ENCODE assay signal across 13 cellular contexts in genomic region chr17:21058098-21058893, GRCh38. TPM values are rescaled to one million over a fixed set of nuclear protein-coding genes. Genes with fewer than 3 reads are reported as not detected.
DNase-seq lines count a peak whose midpoint lies in the region; ATAC-seq, FAIRE-seq and TF ChIP-seq lines count a peak whose summit lies in the region.
"Had no signal": no experiment of that assay in that cellular context is flagged by ENCODE, and none has a peak within 500 bp of the region (broad histone marks: within the 10 kb centered on the region; RNA-seq: fewer than 3 reads in every experiment).

No MANE protein-coding gene starts in this region.

- no peak for TF ChIP-seq EP300 in transverse colon (IDR thresholded peaks at IDR 0.05; ENCODE audit: low read depth)

- no peak overlapping the region for H3K9ac ChIP-seq in astrocyte (ENCODE audit: low read length)
- H3K9ac ChIP-seq: neural progenitor cell had no signal

- H3K9me3 Mint-ChIP-seq in HFFc6, result no peaks in the 10 kb centered on the region
- no peaks in the 10 kb centered on the region for H3K9me3 Mint-ChIP-seq in astrocyte (ENCODE audit: unreplicated experiment)
- H3K9me3 Mint-ChIP-seq: stimulated activated naive B cell treated with anti-CD40 and anti-IgM and Interleukin-4, amounts not matched to agents 10 μg/mL and 1 μg/mL and 100 μg/mL, for 72 hours had no signal

- H2AFZ ChIP-seq in astrocyte (ENCODE audit: low read depth, low read length), result no peak overlapping the region
- H2AFZ ChIP-seq: neural progenitor cell had no signal

- TF ChIP-seq CTCF in BE2C (IDR thresholded peaks at IDR 0.05; ENCODE audit: low read depth, low read length) (no peak), HFFc6 (IDR thresholded peaks at IDR 0.05) (peak; percentile 35; the same call in 1 of the 2 replicates), astrocyte (IDR thresholded peaks at IDR 0.05; ENCODE audit: insufficient read depth, low read depth, low read length) (no peak), transverse colon (IDR thresholded peaks at IDR 0.05) (no peak), prostate gland (IDR thresholded peaks at IDR 0.05) (no peak)

- H3K79me2 ChIP-seq in astrocyte (ENCODE audit: insufficient read depth, low read length), result no peaks in the 10 kb centered on the region

- H3K4me2 ChIP-seq in astrocyte (ENCODE audit: low read length), result no peak overlapping the region
- H3K4me2 ChIP-seq: neural progenitor cell had no signal

- H3K27ac Mint-ChIP-seq in HFFc6 (no peak overlapping the region), astrocyte (ENCODE audit: unreplicated experiment) (peak overlapping the region; percentile 58)
- H3K27ac Mint-ChIP-seq: neural progenitor cell; stimulated activated naive B cell treated with anti-CD40 and anti-IgM and Interleukin-4, amounts not matched to agents 10 μg/mL and 1 μg/mL and 100 μg/mL, for 72 hours had no signal

- intact Hi-C loops in transverse colon (cut with DNase I; ENCODE audit: low total_unique reads) (no loop called here), prostate gland (cut with DNase I) (no loop called here)

- no peaks in the 10 kb centered on the region for H4K20me1 ChIP-seq in astrocyte (ENCODE audit: insufficient read depth, low read length)

- FAIRE-seq in astrocyte (lab: Jason Lieb, UNC), result no peak

- H3K4me1 Mint-ChIP-seq in HFFc6 (ENCODE audit: low read depth) (peaks cover 8% of the 10 kb centered on the region), astrocyte (ENCODE audit: low read depth, unreplicated experiment) (peaks cover 7% of the 10 kb centered on the region)

- H3K9me3 ChIP-seq in BE2C (no peaks in the 10 kb centered on the region), astrocyte (ENCODE audit: insufficient read depth, low read depth, low read length) (no peaks in the 10 kb centered on the region), transverse colon (no peaks in the 10 kb centered on the region), prostate gland (no peaks in the 10 kb centered on the region)

- WGBS in transverse colon (ENCODE audit: low coverage in 1 of 2), 2 donors, result 71 to 88% methylated on average over 4 to 5 of the region's 5 CpGs
- 73% methylated on average over 5 of the region's 5 CpGs for WGBS in prostate gland

- TF ChIP-seq POLR2A in transverse colon (IDR thresholded peaks at IDR 0.05) (no peak), prostate gland (IDR thresholded peaks at IDR 0.05) (no peak)

- H3K27ac ChIP-seq in astrocyte (ENCODE audit: low read depth, low read length) (no peak overlapping the region), transverse colon (no peak overlapping the region), prostate gland (no peak overlapping the region)
- H3K27ac ChIP-seq: neural progenitor cell had no signal

- H3K4me1 ChIP-seq in BE2C (no peaks in the 10 kb centered on the region), astrocyte (ENCODE audit: insufficient read depth, low read length) (no peaks in the 10 kb centered on the region), transverse colon (no peaks in the 10 kb centered on the region), prostate gland (replicated peaks) (no peaks in the 10 kb centered on the region)

- in situ Hi-C loops in transverse colon (cut with MboI; ENCODE audit: low pct_ligation_motif_present in 1 of 4, low pct_unique_long_range_greater_than_20kb in 1 of 4, low sequenced_read_pairs in 3 of 4), result no loop called here

- DNase-seq in BE2C, result peak; percentile 18
- peak; percentile 48 for DNase-seq in HFFc6
- DNase-seq in astrocyte (ENCODE audit: low read depth), result peak; percentile 39
- DNase-seq in iPS-NIHi7 (ENCODE audit: extremely low spot score), result peak; percentile 45
- no peak for DNase-seq in transverse colon
- DNase-seq in anterior cingulate cortex (lab: John Stamatoyannopoulos, UW), result no peak
- no peak for DNase-seq in prostate gland (ENCODE audit: low spot score)
- DNase-seq: activated CD4-positive, CD25-positive, alpha-beta regulatory T cell; left ventricle myocardium superior; SHP77 treated with DMSO at 0.1 percent for 48 hours; stimulated activated naive B cell treated with anti-CD40 and anti-IgM and Interleukin-4, amounts not matched to agents 10 μg/mL and 1 μg/mL and 100 μg/mL, for 72 hours had no signal

- H3K27me3 Mint-ChIP-seq in HFFc6 (ENCODE audit: insufficient read depth) (peaks cover 33% of the 10 kb centered on the region), astrocyte (ENCODE audit: low read depth, unreplicated experiment) (no peaks in the 10 kb centered on the region)

- H3K4me3 ChIP-seq in BE2C (ENCODE audit: low read depth, low read length) (no peak overlapping the region), astrocyte (ENCODE audit: insufficient read depth, low read depth, low read length) (no peak overlapping the region), transverse colon (no peak overlapping the region), prostate gland (no peak overlapping the region)
- H3K4me3 ChIP-seq: neural progenitor cell had no signal

- H3K4me3 Mint-ChIP-seq in HFFc6 (no peak overlapping the region), astrocyte (ENCODE audit: unreplicated experiment) (no peak overlapping the region)
- H3K4me3 Mint-ChIP-seq: neural progenitor cell; stimulated activated naive B cell treated with anti-CD40 and anti-IgM and Interleukin-4, amounts not matched to agents 10 μg/mL and 1 μg/mL and 100 μg/mL, for 72 hours had no signal

- no peaks in the 10 kb centered on the region for H3K36me3 ChIP-seq in BE2C
- no peaks in the 10 kb centered on the region for H3K36me3 ChIP-seq in astrocyte (ENCODE audit: insufficient read depth, low read length)
- no peaks in the 10 kb centered on the region for H3K36me3 ChIP-seq in transverse colon
- H3K36me3 ChIP-seq in prostate gland, result no peaks in the 10 kb centered on the region
- H3K36me3 ChIP-seq: neural progenitor cell had no signal

- H3K27me3 ChIP-seq in BE2C (no peaks in the 10 kb centered on the region), astrocyte (ENCODE audit: insufficient read depth, low read length) (no peaks in the 10 kb centered on the region), transverse colon (no peaks in the 10 kb centered on the region), prostate gland (replicated peaks; ENCODE audit: insufficient read depth) (no peaks in the 10 kb centered on the region)
- H3K27me3 ChIP-seq: neural progenitor cell had no signal

- H3K36me3 Mint-ChIP-seq in HFFc6 (ENCODE audit: low read depth) (no peaks in the 10 kb centered on the region), astrocyte (ENCODE audit: low read depth, unreplicated experiment) (no peaks in the 10 kb centered on the region)
- H3K36me3 Mint-ChIP-seq: neural progenitor cell; stimulated activated naive B cell treated with anti-CD40 and anti-IgM and Interleukin-4, amounts not matched to agents 10 μg/mL and 1 μg/mL and 100 μg/mL, for 72 hours had no signal

- ATAC-seq in HG02571 (IDR thresholded peaks at IDR 0.05; ENCODE audit: unreplicated experiment), result no peak
- ATAC-seq: left ventricle myocardium superior; stimulated activated naive B cell treated with anti-CD40 and anti-IgM and Interleukin-4, amounts not matched to agents 10 μg/mL and 1 μg/mL and 100 μg/mL, for 72 hours had no signal

RNA-seq across cellular contexts. Expression of gene USP22, which starts 15.5 kb away (rescaled TPM):
- 91.7 TPM for polyA plus RNA-seq in BE2C (2012; ENCODE audit: insufficient read depth, insufficient read length, low read depth)
- total RNA-seq in HFFc6 (2021; fragmentation: NEBNext Ultra II Directional; extraction: Animal tissue kit (Norgen Biotek cat#: 25700)), result 100 to 1,000 TPM; 215 to 270 (median 241) TPM
- total RNA-seq in astrocyte, result 243 and 266 TPM in 2 replicates
- 100 to 1,000 TPM in 2 of 4 donors, 10 to 100 TPM in 2; 95.5 to 123 (median 108) TPM for total RNA-seq in transverse colon
- total RNA-seq in prostate gland, result 100 to 1,000 TPM; 133 to 242 TPM

Comparison
In these comparisons a context has a peak if more than half of its experiments do, and no peak if none do; other contexts are left out.
1. DNase-seq: peak in BE2C (single experiment), HFFc6 (single experiment), astrocyte (single experiment) and iPS-NIHi7 (single experiment); none in transverse colon (single experiment), anterior cingulate cortex (0 of 58) and prostate gland (single experiment).